In the genomic region with DNA sequence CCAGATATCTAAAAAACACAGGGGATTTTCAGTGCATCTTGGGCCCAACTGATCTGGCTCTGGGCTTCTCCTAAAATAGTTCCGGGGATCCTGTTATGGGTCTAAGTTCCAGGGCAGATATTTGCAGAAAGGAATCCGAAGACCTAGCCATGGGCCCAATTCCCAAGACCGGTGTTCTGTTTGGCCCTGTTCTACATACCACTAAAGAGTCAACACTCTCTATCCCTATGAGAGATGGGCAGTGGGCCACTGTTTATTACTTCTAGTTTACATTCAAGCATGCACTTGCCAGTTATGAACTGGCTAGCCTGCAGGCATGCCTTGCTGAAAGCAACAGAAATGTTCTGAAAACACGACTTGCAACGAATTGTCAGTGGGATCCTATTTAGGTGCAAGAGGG, we compare ENCODE assay signal across 17 cellular contexts.
DNase-seq lines count a peak whose midpoint lies in the region; ATAC-seq and TF ChIP-seq lines count a peak whose summit lies in the region.
"Had no signal": no experiment of that assay in that cellular context is flagged by ENCODE, and none has a peak within 500 bp of the region (broad histone marks: within the 10 kb centered on the region; RNA-seq: fewer than 3 reads in every experiment).

No MANE protein-coding gene starts in this region.

- TF ChIP-seq POLR2A in gastroesophageal sphincter (IDR thresholded peaks at IDR 0.05) (no peak), stomach (IDR thresholded peaks at IDR 0.05) (no peak)

- intact Hi-C loops in Right ventricle myocardium inferior (cut with DNase I), result no loop called here
- intact Hi-C loops in heart right ventricle (cut with DNase I), result no loop called here
- intact Hi-C loops in stomach (cut with DNase I; ENCODE audit: low total_unique reads), result no loop called here

- H3K4me1 ChIP-seq in heart right ventricle, result no peaks in the 10 kb centered on the region
- H3K4me1 ChIP-seq in gastroesophageal sphincter, result peaks cover 0 to 19% (median 2%) of the 10 kb centered on the region in 3 donors
- peaks cover 0 to 12% (median 3%) of the 10 kb centered on the region in 4 donors for H3K4me1 ChIP-seq in stomach
- H3K4me1 ChIP-seq: A549, BLaER1, HAP-1 had no signal

- H3K4me3 ChIP-seq in heart right ventricle (no peak overlapping the region), epithelial cell of esophagus (ENCODE audit: low read length) (no peak overlapping the region), gastroesophageal sphincter (no peak overlapping the region), stomach (no peak overlapping the region)
- H3K4me3 ChIP-seq: A549, BLaER1, GM12878, HAP-1 had no signal

- H3K27me3 ChIP-seq in heart right ventricle (no peaks in the 10 kb centered on the region), gastroesophageal sphincter (no peaks in the 10 kb centered on the region), stomach (no peaks in the 10 kb centered on the region)
- H3K27me3 ChIP-seq: BLaER1 had no signal

- ATAC-seq in Right ventricle myocardium inferior (peak; percentile 63), heart right ventricle (no peak), gastroesophageal sphincter (peak; percentile 84), HG03045 (IDR thresholded peaks at IDR 0.05; ENCODE audit: unreplicated experiment) (no peak)
- ATAC-seq: A549, GM12878 had no signal

- no peak for DNase-seq in Right ventricle myocardium inferior (ENCODE audit: missing footprints)
- DNase-seq in heart right ventricle, result no peak
- DNase-seq in epithelial cell of esophagus (ENCODE audit: low read depth), result peak; percentile 2
- DNase-seq in stomach, result peak; percentile 46
- no peak for DNase-seq in putamen (ENCODE audit: low spot score)
- DNase-seq in NCI-H2171 treated with DMSO at 0.1 percent for 48 hours (lab: John Stamatoyannopoulos, UW), result no peak
- DNase-seq: Calu3; CD4-positive, alpha-beta memory T cell; DMS79 treated with DMSO at 0.1 percent for 48 hours had no signal

- H3K36me3 ChIP-seq in heart right ventricle (no peaks in the 10 kb centered on the region), gastroesophageal sphincter (no peaks in the 10 kb centered on the region), stomach (no peaks in the 10 kb centered on the region)
- H3K36me3 ChIP-seq: BLaER1, HAP-1 had no signal

- 59 to 61% methylated on average over 5 of the region's 5 CpGs for WGBS in heart right ventricle, 2 donors
- WGBS in gastroesophageal sphincter (ENCODE audit: low coverage in 1 of 2), 2 donors, result 53 to 64% methylated on average over 4 to 5 of the region's 5 CpGs
- 32 to 68% (median 41%) methylated on average over 5 of the region's 5 CpGs for WGBS in stomach, 5 donors

- H3K27ac ChIP-seq in heart right ventricle (no peak overlapping the region), gastroesophageal sphincter (peak overlapping the region in 2 of 4 donors; percentile 33 to 35), stomach (no peak overlapping the region)
- H3K27ac ChIP-seq: 22Rv1, A549, BLaER1, HL-60 had no signal

- TF ChIP-seq CTCF in heart right ventricle (IDR thresholded peaks at IDR 0.05), result no peak
- no peak for TF ChIP-seq CTCF in epithelial cell of esophagus (IDR thresholded peaks at IDR 0.05; ENCODE audit: insufficient read depth, low read depth, low read length, missing control alignments)
- no peak for TF ChIP-seq CTCF in gastroesophageal sphincter (IDR thresholded peaks at IDR 0.05)
- no peak for TF ChIP-seq CTCF in stomach (IDR thresholded peaks at IDR 0.05)

- H3K9me3 ChIP-seq in heart right ventricle (no peaks in the 10 kb centered on the region), gastroesophageal sphincter (no peaks in the 10 kb centered on the region), stomach (no peaks in the 10 kb centered on the region)
- H3K9me3 ChIP-seq: A549, BLaER1, HAP-1 had no signal

- no peak for TF ChIP-seq EP300 in gastroesophageal sphincter (IDR thresholded peaks at IDR 0.05)
- no peak for TF ChIP-seq EP300 in stomach (IDR thresholded peaks at IDR 0.05)

Comparison
In these comparisons a context has a peak if more than half of its experiments do, and no peak if none do; other contexts are left out.
1. ATAC-seq: peak in Right ventricle myocardium inferior (single experiment) and gastroesophageal sphincter (single experiment); none in heart right ventricle (0 of 8) and HG03045 (single experiment).
2. DNase-seq: peak in epithelial cell of esophagus (single experiment) and stomach (single experiment); none in Right ventricle myocardium inferior (single experiment), heart right ventricle (0 of 2), putamen (single experiment) and NCI-H2171 treated with DMSO at 0.1 percent for 48 hours (single experiment).